In genomic region chr12:15778126-15778525, GRCh38 we compare ENCODE assay signal across 2 cellular contexts.
A peak's percentile ranks its signal among the peaks of the same experiment; 100 is the strongest.
TF ChIP-seq lines count a peak whose summit lies in the region.

No MANE protein-coding gene starts in this region.

TF ChIP-seq in SK-N-SH, 30 proteins besides CTCF, POLR2A, EP300 and RAD21 (continued from another document and continues in another):
- TF ChIP-seq NFIC (IDR thresholded peaks at IDR 0.05; ENCODE audit: borderline replicate concordance) (no peak), TAF1 (IDR thresholded peaks at IDR 0.05; ENCODE audit: borderline replicate concordance, low read depth, low read length) (no peak), USF1 (IDR thresholded peaks at IDR 0.05; ENCODE audit: borderline replicate concordance, low read depth) (no peak), MAX (IDR thresholded peaks at IDR 0.05; ENCODE audit: low read depth) (no peak), RCOR1 (IDR thresholded peaks at IDR 0.05; ENCODE audit: low read length) (no peak), MXI1 (IDR thresholded peaks at IDR 0.05; ENCODE audit: low read depth, low read length) (no peak), EZH2phosphoT487 (IDR thresholded peaks at IDR 0.05; ENCODE audit: borderline replicate concordance, low read depth) (no peak), TEAD4 (IDR thresholded peaks at IDR 0.05; ENCODE audit: borderline replicate concordance, insufficient read depth) (no peak), RFX5 (IDR thresholded peaks at IDR 0.05; ENCODE audit: low read length) (no peak), SMC3 (IDR thresholded peaks at IDR 0.05; ENCODE audit: low read depth, low read length) (no peak), MEF2A (IDR thresholded peaks at IDR 0.05; ENCODE audit: borderline replicate concordance, low read depth) (no peak), YY1 (IDR thresholded peaks at IDR 0.05; ENCODE audit: low read depth) (no peak), TCF12 (IDR thresholded peaks at IDR 0.05) (peak; percentile 32; the same call in 1 of the 2 replicates), FOSL2 (IDR thresholded peaks at IDR 0.05; ENCODE audit: borderline replicate concordance, low read depth) (peak; percentile 50; the same call in 1 of the 2 replicates), GATA2 (CRISPR knock-in tag; IDR thresholded peaks at IDR 0.05) (no peak), USF2 (IDR thresholded peaks at IDR 0.05; ENCODE audit: borderline replicate concordance, low read depth, low read length) (no peak)
- TF ChIP-seq, protein P1, sequence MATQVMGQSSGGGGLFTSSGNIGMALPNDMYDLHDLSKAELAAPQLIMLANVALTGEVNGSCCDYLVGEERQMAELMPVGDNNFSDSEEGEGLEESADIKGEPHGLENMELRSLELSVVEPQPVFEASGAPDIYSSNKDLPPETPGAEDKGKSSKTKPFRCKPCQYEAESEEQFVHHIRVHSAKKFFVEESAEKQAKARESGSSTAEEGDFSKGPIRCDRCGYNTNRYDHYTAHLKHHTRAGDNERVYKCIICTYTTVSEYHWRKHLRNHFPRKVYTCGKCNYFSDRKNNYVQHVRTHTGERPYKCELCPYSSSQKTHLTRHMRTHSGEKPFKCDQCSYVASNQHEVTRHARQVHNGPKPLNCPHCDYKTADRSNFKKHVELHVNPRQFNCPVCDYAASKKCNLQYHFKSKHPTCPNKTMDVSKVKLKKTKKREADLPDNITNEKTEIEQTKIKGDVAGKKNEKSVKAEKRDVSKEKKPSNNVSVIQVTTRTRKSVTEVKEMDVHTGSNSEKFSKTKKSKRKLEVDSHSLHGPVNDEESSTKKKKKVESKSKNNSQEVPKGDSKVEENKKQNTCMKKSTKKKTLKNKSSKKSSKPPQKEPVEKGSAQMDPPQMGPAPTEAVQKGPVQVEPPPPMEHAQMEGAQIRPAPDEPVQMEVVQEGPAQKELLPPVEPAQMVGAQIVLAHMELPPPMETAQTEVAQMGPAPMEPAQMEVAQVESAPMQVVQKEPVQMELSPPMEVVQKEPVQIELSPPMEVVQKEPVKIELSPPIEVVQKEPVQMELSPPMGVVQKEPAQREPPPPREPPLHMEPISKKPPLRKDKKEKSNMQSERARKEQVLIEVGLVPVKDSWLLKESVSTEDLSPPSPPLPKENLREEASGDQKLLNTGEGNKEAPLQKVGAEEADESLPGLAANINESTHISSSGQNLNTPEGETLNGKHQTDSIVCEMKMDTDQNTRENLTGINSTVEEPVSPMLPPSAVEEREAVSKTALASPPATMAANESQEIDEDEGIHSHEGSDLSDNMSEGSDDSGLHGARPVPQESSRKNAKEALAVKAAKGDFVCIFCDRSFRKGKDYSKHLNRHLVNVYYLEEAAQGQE (IDR thresholded peaks at IDR 0.05; ENCODE audit: low read depth, low read length) = no peak
- TF ChIP-seq, protein P2, sequence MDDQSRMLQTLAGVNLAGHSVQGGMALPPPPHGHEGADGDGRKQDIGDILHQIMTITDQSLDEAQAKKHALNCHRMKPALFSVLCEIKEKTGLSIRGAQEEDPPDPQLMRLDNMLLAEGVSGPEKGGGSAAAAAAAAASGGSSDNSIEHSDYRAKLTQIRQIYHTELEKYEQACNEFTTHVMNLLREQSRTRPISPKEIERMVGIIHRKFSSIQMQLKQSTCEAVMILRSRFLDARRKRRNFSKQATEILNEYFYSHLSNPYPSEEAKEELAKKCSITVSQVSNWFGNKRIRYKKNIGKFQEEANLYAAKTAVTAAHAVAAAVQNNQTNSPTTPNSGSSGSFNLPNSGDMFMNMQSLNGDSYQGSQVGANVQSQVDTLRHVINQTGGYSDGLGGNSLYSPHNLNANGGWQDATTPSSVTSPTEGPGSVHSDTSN (IDR thresholded peaks at IDR 0.05) = peak; percentile 4; the same call in 1 of the 2 replicates
- TF ChIP-seq, protein P3, sequence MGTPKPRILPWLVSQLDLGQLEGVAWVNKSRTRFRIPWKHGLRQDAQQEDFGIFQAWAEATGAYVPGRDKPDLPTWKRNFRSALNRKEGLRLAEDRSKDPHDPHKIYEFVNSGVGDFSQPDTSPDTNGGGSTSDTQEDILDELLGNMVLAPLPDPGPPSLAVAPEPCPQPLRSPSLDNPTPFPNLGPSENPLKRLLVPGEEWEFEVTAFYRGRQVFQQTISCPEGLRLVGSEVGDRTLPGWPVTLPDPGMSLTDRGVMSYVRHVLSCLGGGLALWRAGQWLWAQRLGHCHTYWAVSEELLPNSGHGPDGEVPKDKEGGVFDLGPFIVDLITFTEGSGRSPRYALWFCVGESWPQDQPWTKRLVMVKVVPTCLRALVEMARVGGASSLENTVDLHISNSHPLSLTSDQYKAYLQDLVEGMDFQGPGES (IDR thresholded peaks at IDR 0.05; ENCODE audit: low read depth, low read length) = no peak
- TF ChIP-seq, protein P4, sequence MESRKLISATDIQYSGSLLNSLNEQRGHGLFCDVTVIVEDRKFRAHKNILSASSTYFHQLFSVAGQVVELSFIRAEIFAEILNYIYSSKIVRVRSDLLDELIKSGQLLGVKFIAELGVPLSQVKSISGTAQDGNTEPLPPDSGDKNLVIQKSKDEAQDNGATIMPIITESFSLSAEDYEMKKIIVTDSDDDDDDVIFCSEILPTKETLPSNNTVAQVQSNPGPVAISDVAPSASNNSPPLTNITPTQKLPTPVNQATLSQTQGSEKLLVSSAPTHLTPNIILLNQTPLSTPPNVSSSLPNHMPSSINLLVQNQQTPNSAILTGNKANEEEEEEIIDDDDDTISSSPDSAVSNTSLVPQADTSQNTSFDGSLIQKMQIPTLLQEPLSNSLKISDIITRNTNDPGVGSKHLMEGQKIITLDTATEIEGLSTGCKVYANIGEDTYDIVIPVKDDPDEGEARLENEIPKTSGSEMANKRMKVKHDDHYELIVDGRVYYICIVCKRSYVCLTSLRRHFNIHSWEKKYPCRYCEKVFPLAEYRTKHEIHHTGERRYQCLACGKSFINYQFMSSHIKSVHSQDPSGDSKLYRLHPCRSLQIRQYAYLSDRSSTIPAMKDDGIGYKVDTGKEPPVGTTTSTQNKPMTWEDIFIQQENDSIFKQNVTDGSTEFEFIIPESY (IDR thresholded peaks at IDR 0.05; ENCODE audit: borderline replicate concordance, low read depth) = no peak

TF ChIP-seq in SK-N-SH treated with all-trans-retinoic acid at 6 μM for 48 hours, 23 proteins besides CTCF, POLR2A, EP300 and RAD21 (continued from another document):
- TF ChIP-seq, protein P5, sequence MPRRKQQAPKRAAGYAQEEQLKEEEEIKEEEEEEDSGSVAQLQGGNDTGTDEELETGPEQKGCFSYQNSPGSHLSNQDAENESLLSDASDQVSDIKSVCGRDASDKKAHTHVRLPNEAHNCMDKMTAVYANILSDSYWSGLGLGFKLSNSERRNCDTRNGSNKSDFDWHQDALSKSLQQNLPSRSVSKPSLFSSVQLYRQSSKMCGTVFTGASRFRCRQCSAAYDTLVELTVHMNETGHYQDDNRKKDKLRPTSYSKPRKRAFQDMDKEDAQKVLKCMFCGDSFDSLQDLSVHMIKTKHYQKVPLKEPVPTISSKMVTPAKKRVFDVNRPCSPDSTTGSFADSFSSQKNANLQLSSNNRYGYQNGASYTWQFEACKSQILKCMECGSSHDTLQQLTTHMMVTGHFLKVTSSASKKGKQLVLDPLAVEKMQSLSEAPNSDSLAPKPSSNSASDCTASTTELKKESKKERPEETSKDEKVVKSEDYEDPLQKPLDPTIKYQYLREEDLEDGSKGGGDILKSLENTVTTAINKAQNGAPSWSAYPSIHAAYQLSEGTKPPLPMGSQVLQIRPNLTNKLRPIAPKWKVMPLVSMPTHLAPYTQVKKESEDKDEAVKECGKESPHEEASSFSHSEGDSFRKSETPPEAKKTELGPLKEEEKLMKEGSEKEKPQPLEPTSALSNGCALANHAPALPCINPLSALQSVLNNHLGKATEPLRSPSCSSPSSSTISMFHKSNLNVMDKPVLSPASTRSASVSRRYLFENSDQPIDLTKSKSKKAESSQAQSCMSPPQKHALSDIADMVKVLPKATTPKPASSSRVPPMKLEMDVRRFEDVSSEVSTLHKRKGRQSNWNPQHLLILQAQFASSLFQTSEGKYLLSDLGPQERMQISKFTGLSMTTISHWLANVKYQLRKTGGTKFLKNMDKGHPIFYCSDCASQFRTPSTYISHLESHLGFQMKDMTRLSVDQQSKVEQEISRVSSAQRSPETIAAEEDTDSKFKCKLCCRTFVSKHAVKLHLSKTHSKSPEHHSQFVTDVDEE (CRISPR knock-in tag; IDR thresholded peaks at IDR 0.05) = no peak
- TF ChIP-seq SNAI2 (CRISPR knock-in tag; IDR thresholded peaks at IDR 0.05) (no peak), BACH2 (CRISPR knock-in tag; IDR thresholded peaks at IDR 0.05; ENCODE audit: borderline replicate concordance) (no peak), ISL1 (CRISPR knock-in tag; IDR thresholded peaks at IDR 0.05) (no peak), PATZ1 (CRISPR knock-in tag; IDR thresholded peaks at IDR 0.05; ENCODE audit: borderline replicate concordance) (no peak), POU6F1 (CRISPR knock-in tag; IDR thresholded peaks at IDR 0.05; ENCODE audit: borderline replicate concordance, low read depth) (no peak), ZC3H10 (CRISPR knock-in tag; IDR thresholded peaks at IDR 0.05) (no peak), RARB (CRISPR knock-in tag; IDR thresholded peaks at IDR 0.05) (no peak)
TF ChIP-seq in SK-N-SH treated with all-trans-retinoic acid at 6 μM for 48 hours: peak in this region for 0.
